Comparison of ENCODE assay signal across 27 cellular contexts in the genomic region with DNA sequence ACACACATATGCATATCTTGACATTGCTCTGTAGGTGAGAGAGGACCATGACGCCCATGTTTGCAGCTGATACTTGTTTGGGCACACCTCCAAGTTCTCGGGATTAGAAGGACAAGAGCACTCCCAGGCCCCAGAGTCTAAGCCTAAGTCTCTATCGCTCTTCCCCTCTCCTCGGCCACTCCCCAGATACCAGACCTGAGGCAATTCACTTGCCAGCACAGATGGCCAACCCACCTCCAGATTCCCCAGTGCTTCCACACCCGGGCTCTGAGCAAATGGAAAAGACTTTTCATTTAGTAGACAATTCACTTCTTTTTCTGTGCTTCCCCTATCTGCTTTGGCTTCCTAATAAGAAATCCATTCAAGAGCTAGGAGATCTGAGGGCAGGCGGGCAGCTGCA. TPM values are rescaled to one million over a fixed set of nuclear protein-coding genes. Genes with fewer than 3 reads are reported as not detected.
"Had no signal": no experiment of that assay in that cellular context is flagged by ENCODE, and none has a peak within 500 bp of the region (broad histone marks: within the 10 kb centered on the region; RNA-seq: fewer than 3 reads in every experiment).

No MANE protein-coding gene starts in this region.

- ATAC-seq: activated CD4-positive, alpha-beta T cell treated with anti-CD3 and anti-CD28 coated beads for 36 hours; activated CD8-positive, alpha-beta memory T cell treated with anti-CD3 and anti-CD28 coated beads, Interleukin-2, amount 10 ng/mL, durations not matched to agents 7 days and 5 days; activated CD8-positive, alpha-beta T cell treated with anti-CD3 and anti-CD28 coated beads, Interleukin-2, amount 10 ng/mL, durations not matched to agents 7 days and 5 days; activated naive CD4-positive, alpha-beta T cell treated with anti-CD3 and anti-CD28 coated beads, Interleukin-2, amount 50 U/mL, for 72 hours; activated T-cell treated with anti-CD3 and anti-CD28 coated beads, Interleukin-2, amount 50 U/mL, for 72 hours; left colon; naive thymus-derived CD8-positive, alpha-beta T cell; T-helper 17 cell had no signal

- H3K9ac ChIP-seq: parathyroid adenoma had no signal

- H3K4me3 ChIP-seq: colonic mucosa, dorsolateral prefrontal cortex, heart left ventricle, right atrium auricular region, suprapubic skin, tibial nerve had no signal

- H3K79me2 ChIP-seq: parathyroid adenoma had no signal

- DNase-seq: activated CD4-positive, alpha-beta T cell treated with anti-CD3 and anti-CD28 coated beads for 36 hours; activated CD4-positive, CD25-positive, alpha-beta regulatory T cell; activated CD8-positive, alpha-beta memory T cell treated with anti-CD3 and anti-CD28 coated beads, Interleukin-2, amount 10 ng/mL, durations not matched to agents 7 days and 5 days; activated CD8-positive, alpha-beta T cell treated with anti-CD3 and anti-CD28 coated beads, Interleukin-2, amount 10 ng/mL, durations not matched to agents 7 days and 5 days; activated naive CD4-positive, alpha-beta T cell; activated T-cell treated with anti-CD3 and anti-CD28 coated beads, Interleukin-2, amount 50 U/mL, for 72 hours; colonic mucosa; effector memory CD4-positive, alpha-beta T cell; heart left ventricle; hypothalamus; immature natural killer cell; kidney; left colon; naive thymus-derived CD8-positive, alpha-beta T cell; occipital lobe; stimulated activated CD4-positive, alpha-beta T cell treated with anti-CD3 and anti-CD28 coated beads, Interleukin-15, amount 100 ng/mL, for 24 hours; stimulated activated CD4-positive, alpha-beta T cell treated with anti-CD3 and anti-CD28 coated beads, Interleukin-2, amount 100 ng/mL, for 24 hours; stimulated activated naive CD4-positive, alpha-beta T cell; T-helper 17 cell; T1000 had no signal

- H3K36me3 ChIP-seq: colonic mucosa had no signal

- H3K4me1 ChIP-seq: colonic mucosa, parathyroid adenoma, suprapubic skin, tibial nerve had no signal

- H3K9me3 ChIP-seq: colonic mucosa, heart left ventricle, right atrium auricular region, suprapubic skin, tibial nerve had no signal

- H3K27ac ChIP-seq: colonic mucosa, heart left ventricle, parathyroid adenoma, right atrium auricular region, suprapubic skin, tibial nerve had no signal

- H2AFZ ChIP-seq: parathyroid adenoma had no signal

- H3K27me3 ChIP-seq: colonic mucosa, dorsolateral prefrontal cortex, heart left ventricle, right atrium auricular region, suprapubic skin, tibial nerve had no signal

RNA-seq across cellular contexts. Expression of a gene that starts 49.5 kb away (rescaled TPM):
- total RNA-seq: activated CD8-positive, alpha-beta T cell treated with anti-CD3 and anti-CD28 coated beads, Interleukin-2, amount 10 ng/mL, durations not matched to agents 7 days and 5 days; tibial nerve had no signal
- polyA plus RNA-seq: immature natural killer cell, liver had no signal
